Comparison of ENCODE assay signal across 1 cellular context in genomic region chr11:2296913-2297622, GRCh38.
TF ChIP-seq lines count a peak whose summit lies in the region.

No MANE protein-coding gene starts in this region.

TF ChIP-seq in HEK293, 187 proteins besides CTCF, POLR2A, EP300 and RAD21:
- no peak for TF ChIP-seq ZNF138 (tag by site-specific recombination; IDR thresholded peaks at IDR 0.05; ENCODE audit: borderline replicate concordance)
- peak; percentile 27; the same call in 1 of the 2 replicates for TF ChIP-seq GLIS1 (tag by site-specific recombination; IDR thresholded peaks at IDR 0.05)
